7 cellular contexts compared by ENCODE assay signal in genomic region chr9:35829084-35829763, GRCh38. TPM values are rescaled to one million over a fixed set of nuclear protein-coding genes. Genes with fewer than 3 reads are reported as not detected.
A peak's percentile ranks its signal among the peaks of the same experiment; 100 is the strongest.
DNase-seq lines count a peak whose midpoint lies in the region; ATAC-seq, FAIRE-seq and TF ChIP-seq lines count a peak whose summit lies in the region.

Gene TMEM8B, plus strand, starts transcription at chr9:35829228. Its CDS starts 220 bp downstream, at chr9:35829448.

- no peaks in the 10 kb centered on the region for H3K9me3 ChIP-seq in small intestine (ENCODE audit: control insufficient read depth, low read depth)

- H3K27ac ChIP-seq in VCaP (peak within 1 kb of the TSS; percentile 74), small intestine (ENCODE audit: low read depth in 1 of 2, low read length in 1 of 2) (peak within 1 kb of the TSS; percentile 66 to 82)

- no peak for FAIRE-seq in small intestine (lab: Jason Lieb, UNC)

- in situ Hi-C loops in T47D (cut with HindIII; ENCODE audit: low pct_unique_long_range_greater_than_20kb, low sequenced_read_pairs), result no loop called here

- peak; percentile 82 for DNase-seq in NCI-H2171 (lab: John Stamatoyannopoulos, UW)
- DNase-seq in T47D (ENCODE audit: low read depth in 1 of 2, low spot score in 1 of 2), result peak; percentile 82 to 86
- DNase-seq in iPS-NIHi7 (ENCODE audit: extremely low spot score), result peak; percentile 97
- DNase-seq in small intestine, result peak; percentile 93

- peaks cover 1 to 2% of the 10 kb centered on the region in 2 donors for H3K4me1 ChIP-seq in small intestine (ENCODE audit: control insufficient read depth in 2 of 2, insufficient read depth in 1 of 2, low read depth in 1 of 2, low read length in 1 of 2)

- peak; percentile 82 for ATAC-seq in GM18867 (IDR thresholded peaks at IDR 0.05; ENCODE audit: unreplicated experiment)
- peak; percentile 73 for ATAC-seq in HG03095 (IDR thresholded peaks at IDR 0.05; ENCODE audit: unreplicated experiment)

- peak within 1 kb of the TSS; percentile 68 to 72 for H3K4me3 ChIP-seq in small intestine (ENCODE audit: low read depth in 1 of 2, low read length in 2 of 2)

- no peaks in the 10 kb centered on the region for H3K36me3 ChIP-seq in small intestine (ENCODE audit: control insufficient read depth in 2 of 2, insufficient read depth in 2 of 2, low read length in 2 of 2)

- no peak for TF ChIP-seq CTCF in VCaP (conservative IDR thresholded peaks at IDR 0.05)

- H3K27me3 ChIP-seq in small intestine (ENCODE audit: control insufficient read depth in 2 of 2, insufficient read depth in 2 of 2, low read length in 2 of 2), result no peaks in the 10 kb centered on the region

- WGBS in small intestine, 3 donors, result 0 to 2% (median 1%) methylated on average over 21 to 53 of the region's 53 CpGs

RNA-seq across cellular contexts. Expression of gene TMEM8B, which starts in this region (rescaled TPM):
- 1 to 10 TPM in 2 of 3 donors, under 1 TPM in 1; 0.89 to 6.6 (median 2.4) TPM for polyA plus RNA-seq in small intestine

Comparison
In these comparisons a context has a peak if more than half of its experiments do, and no peak if none do; other contexts are left out.
1. Peak in every context shown above with its lines: DNase-seq, ATAC-seq, H3K4me3 ChIP-seq and H3K27ac ChIP-seq.